ENCODE assay signal across 8 cellular contexts in the genomic region with DNA sequence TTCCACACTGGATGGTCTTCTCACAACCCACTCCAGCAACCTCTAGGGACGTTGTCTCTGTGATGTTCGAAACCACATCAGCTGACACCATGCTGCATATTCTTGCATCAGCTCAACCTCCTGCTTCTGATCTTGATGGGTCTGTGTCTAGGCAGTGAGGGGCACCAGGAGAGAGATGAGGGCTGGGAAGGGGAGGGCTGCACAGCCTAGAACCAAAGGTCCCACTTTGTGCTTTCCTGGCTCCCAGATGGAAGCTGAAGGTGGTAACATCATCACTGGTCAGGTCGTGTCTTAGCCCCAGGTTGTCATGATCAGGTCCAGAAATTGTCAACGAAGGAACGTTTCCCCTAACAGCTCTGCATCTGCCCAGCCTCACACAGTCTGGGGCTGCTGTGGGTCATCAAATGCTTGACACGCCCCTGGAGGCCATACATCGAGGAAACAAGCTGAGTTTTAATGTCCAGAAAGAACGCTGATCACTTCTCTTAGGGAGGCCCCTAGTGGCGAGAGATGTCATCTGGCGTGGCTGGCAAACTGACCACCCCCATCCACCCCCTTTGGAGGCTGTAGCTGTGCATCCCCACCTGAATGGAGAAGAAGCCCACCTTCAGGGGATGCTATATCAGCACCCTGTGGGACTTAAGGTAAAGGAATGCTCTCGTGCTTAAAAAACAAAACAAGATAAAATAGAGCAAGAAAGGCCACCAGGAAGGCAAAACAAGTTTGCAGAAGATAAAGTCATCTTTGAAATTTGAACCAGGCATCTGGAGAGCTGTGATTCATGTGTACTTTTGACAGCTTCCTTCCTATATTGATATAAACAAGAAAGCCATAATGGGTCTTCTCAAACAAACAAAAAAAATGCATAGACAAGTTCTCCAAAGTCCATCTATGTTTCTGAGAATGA. TPM values are rescaled to one million over a fixed set of nuclear protein-coding genes. Genes with fewer than 3 reads are reported as not detected.
A peak's percentile ranks its signal among the peaks of the same experiment; 100 is the strongest.
DNase-seq lines count a peak whose midpoint lies in the region; ATAC-seq, FAIRE-seq and TF ChIP-seq lines count a peak whose summit lies in the region.
"Had no signal": no experiment of that assay in that cellular context is flagged by ENCODE, and none has a peak within 500 bp of the region (broad histone marks: within the 10 kb centered on the region; RNA-seq: fewer than 3 reads in every experiment).

No MANE protein-coding gene starts in this region.

- intact Hi-C loops in PC-9 (cut with micrococcal nuclease; ENCODE audit: unreplicated experiment): loop anchor here (1.0 kb wide), 3 partner anchors 37 to 194 kb away; no protein-coding TSS in a partner anchor
- intact Hi-C loops in GM12878 (cut with micrococcal nuclease; ENCODE audit: unreplicated experiment): loop anchor here (1.0 to 2.0 kb wide), 2 partner anchors 64 to 136 kb away; no protein-coding TSS in a partner anchor

- RAD21 ChIA-PET in GM12878 (lab: Charles Lee; ENCODE audit: unreplicated experiment): interaction anchor here (0.6 to 2.3 kb wide), 24 partner anchors 23 to 342 kb away, joined by 3 to 25 read pairs (median 4); partner anchors contain the start of gene AMZ2

- no peak overlapping the region for H3K4me3 ChIP-seq in PC-9
- H3K4me3 ChIP-seq in GM12878: no peak overlapping the region

- H3K27ac ChIP-seq in PC-9: no peak overlapping the region
- no peak overlapping the region for H3K27ac ChIP-seq in GM12878 (ENCODE audit: control insufficient read depth, insufficient read depth)

- TF ChIP-seq RAD21 in GM12878 (IDR thresholded peaks at IDR 0.05; ENCODE audit: insufficient read depth, low read depth, low read length): peak; percentile 82

- in situ Hi-C loops in GM12878 (cut with MboI): no loop called here

- peak; percentile 81 for DNase-seq in EH (ENCODE audit: low read depth)
- DNase-seq in HS-5 (ENCODE audit: low read depth): peak; percentile 50
- peak; percentile 68 to 73 for DNase-seq in PC-9
- DNase-seq in GM12878 (ENCODE audit: low read depth, low spot score): no peak
- peak; percentile 42 for DNase-seq in inferior parietal cortex (ENCODE audit: extremely low spot score)
- DNase-seq in stimulated activated naive CD8-positive, alpha-beta T cell treated with anti-CD3 and anti-CD28 coated beads, Interleukin-15, Interleukin-2, amounts not matched to agents 100 U/mL and 50 U/mL, for 24 hours: peak; percentile 58

- BruUV-seq in PC-9 (replicated peaks; lab: Mats Ljungman, UMichigan): no TSS peak
- BruUV-seq in GM12878 (replicated peaks; lab: Mats Ljungman, UMichigan): no TSS peak

- no peaks in the 10 kb centered on the region for H3K9me2 ChIP-seq in PC-9 (ENCODE audit: insufficient read depth)

- H3K9ac ChIP-seq in GM12878 (ENCODE audit: control insufficient read depth, insufficient read depth, low read length): no peak overlapping the region

- H3K36me3 ChIP-seq in PC-9 (ENCODE audit: low read depth): no peaks in the 10 kb centered on the region
- H3K36me3 ChIP-seq in GM12878 (ENCODE audit: control insufficient read depth in 2 of 2, insufficient read depth in 2 of 2, low read length in 1 of 2): no peaks in the 10 kb centered on the region

- SMC1A ChIA-PET in GM12878 (lab: Charles Lee; ENCODE audit: uncharacterized antibody, unreplicated experiment): interaction anchor here (0.6 to 3.2 kb wide), 29 partner anchors 8 to 226 kb away, joined by 3 to 50 read pairs (median 4); no protein-coding TSS in a partner anchor

- under 1% methylated on average over 11 of the region's 11 CpGs for WGBS in GM12878 (ENCODE audit: insufficient coverage, insufficient replicate concordance, low lambda C conversion rate, missing lambda C conversion rate)

- no peaks in the 10 kb centered on the region for H3K27me3 ChIP-seq in PC-9 (ENCODE audit: insufficient read depth, low read depth)
- no peaks in the 10 kb centered on the region for H3K27me3 ChIP-seq in GM12878 (replicated peaks in 1 of 2; ENCODE audit: control insufficient read depth in 2 of 2, insufficient read depth in 2 of 2, low read length in 1 of 2)

- FAIRE-seq in GM12878 (lab: Jason Lieb, UNC): peak; percentile 80
- FAIRE-seq: colon had no signal

- H4K20me1 ChIP-seq in PC-9 (ENCODE audit: insufficient read depth) (no peaks in the 10 kb centered on the region), GM12878 (ENCODE audit: control insufficient read depth, insufficient read depth) (no peaks in the 10 kb centered on the region)

- TF ChIP-seq CTCF in PC-9 (conservative IDR thresholded peaks at IDR 0.05) (peak; percentile 91), GM12878 (IDR thresholded peaks at IDR 0.05 in 2 of 3, conservative IDR thresholded peaks at IDR 0.05 in 1 of 3; ENCODE audit: control insufficient read depth in 2 of 3, extremely low read depth in 1 of 3, insufficient read depth in 1 of 3, low read depth in 3 of 3, low read length in 3 of 3) (peak; percentile 84 to 89 (median 88))

- H3F3A ChIP-seq in PC-9 (ENCODE audit: insufficient read depth, low read depth): peaks cover 12% of the 10 kb centered on the region

- TF ChIP-seq EP300 in GM12878 (IDR thresholded peaks at IDR 0.05; ENCODE audit: borderline replicate concordance in 1 of 2, control insufficient read depth in 1 of 2, low read depth in 2 of 2, low read length in 2 of 2): no peak

- CTCF ChIA-PET in PC-9 (lab: Charles Lee) (interaction anchor here (0.5 to 1.8 kb wide), 13 partner anchors 15 to 962 kb away, joined by 3 to 17 read pairs (median 4); no protein-coding TSS in a partner anchor), GM12878 (lab: Yijun Ruan, JAX) (interaction anchor here (0.7 to 4.4 kb wide), 41 partner anchors 8 to 362 kb away, joined by 3 to 103 read pairs (median 4); partner anchors contain the start of gene WIPI1)

- H3K4me1 ChIP-seq in PC-9 (replicated peaks; ENCODE audit: insufficient read depth) (peaks cover 18% of the 10 kb centered on the region), GM12878 (ENCODE audit: control insufficient read depth, insufficient read depth, low read length) (peaks cover 6% of the 10 kb centered on the region)

- TF ChIP-seq POLR2A in GM12878 (IDR thresholded peaks at IDR 0.05; ENCODE audit: low read depth, low read length): peak; percentile 34; the same call in 1 of the 2 replicates

- H2AFZ ChIP-seq in PC-9 (no peak overlapping the region), GM12878 (ENCODE audit: control insufficient read depth, low read depth, low read length) (peak overlapping the region; percentile 68)

- H3K79me2 ChIP-seq in PC-9 (ENCODE audit: low read depth) (no peaks in the 10 kb centered on the region), GM12878 (ENCODE audit: control insufficient read depth, insufficient read depth, low read length) (no peaks in the 10 kb centered on the region)

- POLR2A ChIA-PET in PC-9 (lab: Charles Lee; ENCODE audit: unreplicated experiment) (interaction anchor here (0.7 to 1.0 kb wide), 2 partner anchors 24 to 44 kb away, joined by 4 to 24 read pairs; no protein-coding TSS in a partner anchor), GM12878 (lab: Charles Lee) (interaction anchor here (1.4 kb wide), 1 partner anchor 18 kb away, joined by 4 read pairs; no protein-coding TSS in a partner anchor)

- ATAC-seq in GM21360 (IDR thresholded peaks at IDR 0.05; ENCODE audit: unreplicated experiment) (peak; percentile 85), GM12878 (peak; percentile 99)
- ATAC-seq in stimulated activated naive CD8-positive, alpha-beta T cell treated with anti-CD3 and anti-CD28 coated beads, Interleukin-15, Interleukin-2, amounts not matched to agents 100 U/mL and 50 U/mL, for 24 hours: peak; percentile 22

- H3K4me2 ChIP-seq in PC-9 (peak overlapping the region; percentile 40), GM12878 (ENCODE audit: control insufficient read depth, insufficient read depth) (peak overlapping the region; percentile 34)

- H3K9me3 ChIP-seq in PC-9 (ENCODE audit: insufficient read depth, low read depth) (no peaks in the 10 kb centered on the region), GM12878 (replicated peaks; ENCODE audit: control insufficient read depth, insufficient read depth, low read length) (no peaks in the 10 kb centered on the region)

TF ChIP-seq in GM12878, 131 proteins besides CTCF, POLR2A, EP300 and RAD21 (continues in another document):
- TF ChIP-seq BHLHE40 (IDR thresholded peaks at IDR 0.05; ENCODE audit: borderline replicate concordance in 1 of 2, low read depth in 2 of 2, low read length in 1 of 2) (no peak), NKRF (conservative IDR thresholded peaks at IDR 0.05) (no peak), HDAC6 (IDR thresholded peaks at IDR 0.05; ENCODE audit: unreplicated experiment) (no peak), TARDBP (IDR thresholded peaks at IDR 0.05; ENCODE audit: borderline replicate concordance) (no peak)

RNA-seq across cellular contexts. Expression of gene WIPI1, which starts 58.3 kb away (rescaled TPM):
- total RNA-seq in PC-9 (2021) (10.0 and 11.2 TPM in 2 replicates), GM12878 (2014; rRNA removed) (26.9 and 35.0 TPM in 2 replicates), GM12878 (2014; rRNA removed; fragmentation: Illumina TruSeq; extraction: Trizol) (25.5 and 26.8 TPM in 2 replicates), GM12878 (2021) (23.9 and 24.2 TPM in 2 replicates)
- total RNA-seq in GM12878 (2013; cell fraction: nucleolus; rRNA removed): 19.9 and 25.9 TPM in 2 replicates
- polyA plus RNA-seq in GM12878 (2011; ENCODE audit: low read depth): 16.3 TPM
- polyA plus RNA-seq in GM12878 (2011; rRNA removed) (11.1 and 11.7 TPM in 2 replicates), GM12878 (2014; fragmentation: Illumina TruSeq; extraction: Trizol) (28.8 and 34.6 TPM in 2 replicates), GM12878 (2014; fragmentation: Nextera tagmentation; extraction: Ambion mirVana) (1 to 10 TPM; 6.5 to 7.1 TPM), GM12878 (2014; rRNA removed) (26.0 and 37.7 TPM in 2 replicates), GM12878 (2016; fragmentation: Nextera tagmentation; extraction: Ambion mirVana) (10 to 100 TPM; 39.1 to 44.5 TPM)
- 12.0 and 13.2 TPM in 2 replicates for polyA plus RNA-seq in GM12878 (2011; cell fraction: cytosol; rRNA removed)
- polyA plus RNA-seq in GM12878 (2011; cell fraction: nucleus; rRNA removed): 10.7 and 12.1 TPM in 2 replicates
- 21.1 and 24.4 TPM in 2 replicates for polyA plus RNA-seq in GM12878 (2012)
- polyA minus RNA-seq in GM12878 (2011; rRNA and poly(A)+ RNA removed): 13.0 and 14.8 TPM in 2 replicates
- 3.6 and 5.4 TPM in 2 replicates for polyA minus RNA-seq in GM12878 (2011; cell fraction: cytosol; rRNA and poly(A)+ RNA removed)
- polyA minus RNA-seq in GM12878 (2011; cell fraction: nucleus; rRNA and poly(A)+ RNA removed): 6.2 and 8.6 TPM in 2 replicates

Comparison
In these comparisons a context has a peak if more than half of its experiments do, and no peak if none do; other contexts are left out.
1. ATAC-seq: peak in every context shown above with its lines; median percentile 99 in GM12878; 85 in GM21360; 22 in stimulated activated naive CD8-positive, alpha-beta T cell treated with anti-CD3 and anti-CD28 coated beads, Interleukin-15, Interleukin-2, amounts not matched to agents 100 U/mL and 50 U/mL, for 24 hours.